In genomic region chrX:29666361-29666760, GRCh38 we compare ENCODE assay signal across 16 cellular contexts.
"Had no signal": no experiment of that assay in that cellular context is flagged by ENCODE, and none has a peak within 500 bp of the region (broad histone marks: within the 10 kb centered on the region; RNA-seq: fewer than 3 reads in every experiment).

No MANE protein-coding gene starts in this region.

- H3K27me3 Mint-ChIP-seq: activated T-helper 17 cell treated with anti-CD3 and anti-CD28 coated beads, Interleukin-2, amount 50 U/mL, for 72 hours; stimulated activated naive CD8-positive, alpha-beta T cell treated with anti-CD3 and anti-CD28 coated beads, Interleukin-15, amount 100 ng/mL, for 72 hours had no signal

- H3K27me3 ChIP-seq: ascending aorta, gastroesophageal sphincter, testis, upper lobe of right lung had no signal

- H3K9me3 Mint-ChIP-seq: activated T-helper 17 cell treated with anti-CD3 and anti-CD28 coated beads, Interleukin-2, amount 50 U/mL, for 72 hours had no signal

- H3K27ac ChIP-seq: ascending aorta, gastroesophageal sphincter, psoas muscle, right lobe of liver, testis, upper lobe of right lung had no signal

- DNase-seq: activated CD4-positive, CD25-positive, alpha-beta regulatory T cell treated with anti-CD3 and anti-CD28 coated beads, Interleukin-2, amount 50 U/mL, for 72 hours; activated naive CD4-positive, alpha-beta T cell treated with Interleukin-2 at 50 U/mL for 16 hours; central memory CD4-positive, alpha-beta T cell; cortex of kidney; effector memory CD4-positive, alpha-beta T cell; islet precursor cell; midbrain; psoas muscle; right lobe of liver; stimulated activated naive CD8-positive, alpha-beta T cell treated with anti-CD3 and anti-CD28 coated beads, Interleukin-15, amount 100 ng/mL, for 72 hours; testis; upper lobe of right lung had no signal

- H3K4me1 Mint-ChIP-seq: activated T-helper 17 cell treated with anti-CD3 and anti-CD28 coated beads, Interleukin-2, amount 50 U/mL, for 72 hours; stimulated activated naive CD8-positive, alpha-beta T cell treated with anti-CD3 and anti-CD28 coated beads, Interleukin-15, amount 100 ng/mL, for 72 hours had no signal

- H3K4me3 ChIP-seq: ascending aorta, gastroesophageal sphincter, lung, psoas muscle, right lobe of liver, testis, upper lobe of right lung had no signal

- H3K27ac Mint-ChIP-seq: activated T-helper 17 cell treated with anti-CD3 and anti-CD28 coated beads, Interleukin-2, amount 50 U/mL, for 72 hours; stimulated activated naive CD8-positive, alpha-beta T cell treated with anti-CD3 and anti-CD28 coated beads, Interleukin-15, amount 100 ng/mL, for 72 hours had no signal

- H3K36me3 ChIP-seq: ascending aorta, gastroesophageal sphincter, right lobe of liver, upper lobe of right lung had no signal

- H3K4me1 ChIP-seq: psoas muscle, right lobe of liver, testis, upper lobe of right lung had no signal

- ATAC-seq: activated T-helper 17 cell treated with anti-CD3 and anti-CD28 coated beads, Interleukin-2, amount 50 U/mL, for 72 hours; gastroesophageal sphincter; psoas muscle; right lobe of liver; stimulated activated naive CD8-positive, alpha-beta T cell treated with anti-CD3 and anti-CD28 coated beads, Interleukin-15, amount 100 ng/mL, for 72 hours; upper lobe of right lung had no signal

- H3K9me3 ChIP-seq: ascending aorta, gastroesophageal sphincter, psoas muscle, right lobe of liver, testis, upper lobe of right lung had no signal

- H3K4me3 Mint-ChIP-seq: activated T-helper 17 cell treated with anti-CD3 and anti-CD28 coated beads, Interleukin-2, amount 50 U/mL, for 72 hours; stimulated activated naive CD8-positive, alpha-beta T cell treated with anti-CD3 and anti-CD28 coated beads, Interleukin-15, amount 100 ng/mL, for 72 hours had no signal
